Comparison of ENCODE assay signal across 9 cellular contexts in genomic region chr5:159034083-159034824, GRCh38.
DNase-seq lines count a peak whose midpoint lies in the region; ATAC-seq and TF ChIP-seq lines count a peak whose summit lies in the region.
"Had no signal": no experiment of that assay in that cellular context is flagged by ENCODE, and none has a peak within 500 bp of the region (broad histone marks: within the 10 kb centered on the region; RNA-seq: fewer than 3 reads in every experiment).

No MANE protein-coding gene starts in this region.

- H3K23ac ChIP-seq in IMR-90 (ENCODE audit: low read depth, low read length): no peak overlapping the region

- H2AK5ac ChIP-seq in IMR-90 (ENCODE audit: low read depth, low read length): no peak overlapping the region

- no peak overlapping the region for H3K18ac ChIP-seq in IMR-90 (ENCODE audit: low read depth, low read length)

- H3K36me3 ChIP-seq in IMR-90 (ENCODE audit: control insufficient read depth, insufficient read depth, low read length): no peaks in the 10 kb centered on the region
- H3K36me3 ChIP-seq in sigmoid colon: no peaks in the 10 kb centered on the region

- no peak overlapping the region for H2BK15ac ChIP-seq in IMR-90 (ENCODE audit: low read depth, low read length)

- CTCF ChIA-PET in IMR-90 (lab: Yijun Ruan, JAX): interaction anchor here (1.1 kb wide), 1 partner anchor 15 kb away, joined by 3 read pairs; no protein-coding TSS in a partner anchor
- CTCF ChIA-PET in activated naive CD4-positive, alpha-beta T cell treated with anti-CD3 and anti-CD28 coated beads, Interleukin-2, amount 10 ng/mL, durations not matched to agents 7 days and 5 days (lab: Charles Lee): no interaction called here

- no peaks in the 10 kb centered on the region for H3K9me3 ChIP-seq in IMR-90 (ENCODE audit: control insufficient read depth, insufficient read depth, low read length)
- no peaks in the 10 kb centered on the region for H3K9me3 ChIP-seq in right cardiac atrium (ENCODE audit: control insufficient read depth, low read length)
- H3K9me3 ChIP-seq in sigmoid colon: no peaks in the 10 kb centered on the region

- H2BK120ac ChIP-seq in IMR-90 (ENCODE audit: low read depth, low read length): no peak overlapping the region; the same call in 1 of the 2 replicates

- no peak overlapping the region for H2AFZ ChIP-seq in IMR-90 (replicated peaks; ENCODE audit: low read length, poor library complexity)

- H2BK20ac ChIP-seq in IMR-90 (ENCODE audit: low read depth, low read length): no peak overlapping the region

- peaks cover 17% of the 10 kb centered on the region for H3K27me3 Mint-ChIP-seq in activated naive CD4-positive, alpha-beta T cell treated with anti-CD3 and anti-CD28 coated beads, Interleukin-2, amount 10 ng/mL, durations not matched to agents 7 days and 5 days

- no peak overlapping the region for H2AK9ac ChIP-seq in IMR-90 (replicated peaks; ENCODE audit: low read depth, low read length, poor library complexity)

- no peak overlapping the region for H4K8ac ChIP-seq in IMR-90 (ENCODE audit: low read depth in 2 of 2, low read length in 2 of 2)

- no peak overlapping the region for H3K4me3 Mint-ChIP-seq in activated naive CD4-positive, alpha-beta T cell treated with anti-CD3 and anti-CD28 coated beads, Interleukin-2, amount 10 ng/mL, durations not matched to agents 7 days and 5 days
- H3K4me3 Mint-ChIP-seq: activated naive CD8-positive, alpha-beta T cell treated with anti-CD3 and anti-CD28 coated beads, Interleukin-2, amount 10 ng/mL, durations not matched to agents 7 days and 5 days had no signal

- H3K27ac ChIP-seq in IMR-90 (ENCODE audit: insufficient read depth, low read length) (no peak overlapping the region), right cardiac atrium (ENCODE audit: low read length) (peak overlapping the region; percentile 43), sigmoid colon (peak overlapping the region in 2 of 4 donors; percentile 16 to 48)

- TF ChIP-seq CTCF in IMR-90 (conservative IDR thresholded peaks at IDR 0.05; ENCODE audit: low read depth, low read length): no peak
- no peak for TF ChIP-seq CTCF in omental fat pad (IDR thresholded peaks at IDR 0.05)
- TF ChIP-seq CTCF in sigmoid colon (IDR thresholded peaks at IDR 0.05): no peak

- no TSS peak for BruUV-seq in IMR-90 (replicated peaks; lab: Mats Ljungman, UMichigan)

- H3K4me1 ChIP-seq in IMR-90 (ENCODE audit: control insufficient read depth, insufficient read depth, low read length): peaks cover 4% of the 10 kb centered on the region
- H3K4me1 ChIP-seq in right cardiac atrium (ENCODE audit: control insufficient read depth, insufficient read depth, low read length): peaks cover 6% of the 10 kb centered on the region
- H3K4me1 ChIP-seq in sigmoid colon: peaks cover 0 to 13% (median 6%) of the 10 kb centered on the region in 4 donors

- dilution Hi-C loops in IMR-90 (cut with HindIII; ENCODE audit: low sequenced_read_pairs, unreplicated experiment): no loop called here

- no peaks in the 10 kb centered on the region for H3K79me1 ChIP-seq in IMR-90 (ENCODE audit: low read depth in 1 of 2, low read length in 2 of 2)

- POLR2A ChIA-PET in IMR-90 (lab: Charles Lee; ENCODE audit: unreplicated experiment): no interaction called here

- H3K36me3 Mint-ChIP-seq in activated naive CD4-positive, alpha-beta T cell treated with anti-CD3 and anti-CD28 coated beads, Interleukin-2, amount 10 ng/mL, durations not matched to agents 7 days and 5 days: no peaks in the 10 kb centered on the region
- H3K36me3 Mint-ChIP-seq: activated naive CD8-positive, alpha-beta T cell treated with anti-CD3 and anti-CD28 coated beads, Interleukin-2, amount 10 ng/mL, durations not matched to agents 7 days and 5 days had no signal

- H3K14ac ChIP-seq in IMR-90 (replicated peaks; ENCODE audit: low read depth, low read length): peak overlapping the region; percentile 89

- no peak overlapping the region for H3K4me3 ChIP-seq in IMR-90 (ENCODE audit: insufficient read depth, low read depth, low read length)
- H3K4me3 ChIP-seq in right cardiac atrium (ENCODE audit: low read length): peak overlapping the region; percentile 22
- no peak overlapping the region for H3K4me3 ChIP-seq in sigmoid colon

- H3K9me1 ChIP-seq in IMR-90 (ENCODE audit: insufficient read depth, low read length): peaks cover 8% of the 10 kb centered on the region

- H3K27ac Mint-ChIP-seq in activated naive CD4-positive, alpha-beta T cell treated with anti-CD3 and anti-CD28 coated beads, Interleukin-2, amount 10 ng/mL, durations not matched to agents 7 days and 5 days: no peak overlapping the region
- H3K27ac Mint-ChIP-seq: activated naive CD8-positive, alpha-beta T cell treated with anti-CD3 and anti-CD28 coated beads, Interleukin-2, amount 10 ng/mL, durations not matched to agents 7 days and 5 days had no signal

- TF ChIP-seq POLR2A in IMR-90 (IDR thresholded peaks at IDR 0.05; ENCODE audit: low read depth, low read length) (no peak), sigmoid colon (IDR thresholded peaks at IDR 0.05) (no peak)

- no peak overlapping the region for H3K56ac ChIP-seq in IMR-90 (ENCODE audit: extremely low read depth, insufficient read depth, low read length)

- H3K27me3 ChIP-seq in IMR-90 (ENCODE audit: control insufficient read depth, insufficient read depth, low read length) (no peaks in the 10 kb centered on the region), right cardiac atrium (ENCODE audit: control insufficient read depth, insufficient read depth) (no peaks in the 10 kb centered on the region), sigmoid colon (no peaks in the 10 kb centered on the region)

- no peak overlapping the region for H4K91ac ChIP-seq in IMR-90 (ENCODE audit: insufficient read depth, low read depth, low read length)

- no peak overlapping the region for H4K5ac ChIP-seq in IMR-90 (ENCODE audit: low read depth, low read length)

- no peak overlapping the region for H3K9ac ChIP-seq in IMR-90 (ENCODE audit: low read depth, low read length)

- H3K4ac ChIP-seq in IMR-90 (ENCODE audit: low read depth, low read length): peak overlapping the region; percentile 69; the same call in 1 of the 2 replicates

- TF ChIP-seq EP300 in sigmoid colon (IDR thresholded peaks at IDR 0.05): no peak

- no peaks in the 10 kb centered on the region for H4K20me1 ChIP-seq in IMR-90 (ENCODE audit: insufficient read depth, low read length)

- peaks cover 3% of the 10 kb centered on the region for H3K9me3 Mint-ChIP-seq in activated naive CD4-positive, alpha-beta T cell treated with anti-CD3 and anti-CD28 coated beads, Interleukin-2, amount 10 ng/mL, durations not matched to agents 7 days and 5 days

- 63% methylated on average over 1 of the region's 6 CpGs; no CpG with 5 or more reads in 1 of the 2 experiments for WGBS in IMR-90 (ENCODE audit: extremely low coverage in 2 of 2, insufficient read length in 1 of 2), 2 experiments
- WGBS in right cardiac atrium: 58% methylated on average over 6 of the region's 6 CpGs
- 62 to 67% methylated on average over 6 of the region's 6 CpGs for WGBS in sigmoid colon, 2 donors

- H3K4me1 Mint-ChIP-seq in activated naive CD4-positive, alpha-beta T cell treated with anti-CD3 and anti-CD28 coated beads, Interleukin-2, amount 10 ng/mL, durations not matched to agents 7 days and 5 days: peaks cover 3% of the 10 kb centered on the region

- peak; percentile 60 for ATAC-seq in GM21367 (IDR thresholded peaks at IDR 0.05; ENCODE audit: unreplicated experiment)
- no peak for ATAC-seq in IMR-90 (ENCODE audit: low read depth)
- peak in 1 of 2 donors; percentile 83 for ATAC-seq in right cardiac atrium
- ATAC-seq in omental fat pad (ENCODE audit: low FRiP score): no peak

- no peak overlapping the region for H3K4me2 ChIP-seq in IMR-90 (ENCODE audit: low read depth, low read length)

- intact Hi-C loops in IMR-90 (cut with micrococcal nuclease) (no loop called here), right cardiac atrium (cut with DNase I) (no loop called here), sigmoid colon (cut with DNase I) (no loop called here)

- in situ Hi-C loops in IMR-90 (cut with MboI; ENCODE audit: low sequenced_read_pairs): no loop called here

- no peak overlapping the region for H2BK5ac ChIP-seq in IMR-90 (ENCODE audit: low read depth, low read length, poor library complexity, severe bottlenecking)

- DNase-seq in DMS79 treated with DMSO at 0.1 percent for 48 hours (lab: John Stamatoyannopoulos, UW) (peak; percentile 80), IMR-90 (no peak), right cardiac atrium (peak in 1 of 3 donors; percentile 33), omental fat pad (ENCODE audit: low spot score) (no peak), sigmoid colon (no peak), activated gamma-delta T cell (lab: John Stamatoyannopoulos, UW) (no peak)
- no peak for DNase-seq in activated naive CD4-positive, alpha-beta T cell treated with anti-CD3 and anti-CD28 coated beads, Interleukin-2, amount 10 ng/mL, durations not matched to agents 7 days and 5 days
- DNase-seq: activated naive CD8-positive, alpha-beta T cell treated with anti-CD3 and anti-CD28 coated beads, Interleukin-2, amount 10 ng/mL, durations not matched to agents 7 days and 5 days had no signal

- no peak for TF ChIP-seq RAD21 in IMR-90 (IDR thresholded peaks at IDR 0.05; ENCODE audit: low read length)

TF ChIP-seq in IMR-90, 13 proteins besides CTCF, POLR2A, EP300 and RAD21:
- peak; percentile 84 for TF ChIP-seq CEBPB (IDR thresholded peaks at IDR 0.05; ENCODE audit: low read depth, low read length)
- TF ChIP-seq BHLHE40 (IDR thresholded peaks at IDR 0.05; ENCODE audit: low read depth, low read length): no peak
